In the genomic region with DNA sequence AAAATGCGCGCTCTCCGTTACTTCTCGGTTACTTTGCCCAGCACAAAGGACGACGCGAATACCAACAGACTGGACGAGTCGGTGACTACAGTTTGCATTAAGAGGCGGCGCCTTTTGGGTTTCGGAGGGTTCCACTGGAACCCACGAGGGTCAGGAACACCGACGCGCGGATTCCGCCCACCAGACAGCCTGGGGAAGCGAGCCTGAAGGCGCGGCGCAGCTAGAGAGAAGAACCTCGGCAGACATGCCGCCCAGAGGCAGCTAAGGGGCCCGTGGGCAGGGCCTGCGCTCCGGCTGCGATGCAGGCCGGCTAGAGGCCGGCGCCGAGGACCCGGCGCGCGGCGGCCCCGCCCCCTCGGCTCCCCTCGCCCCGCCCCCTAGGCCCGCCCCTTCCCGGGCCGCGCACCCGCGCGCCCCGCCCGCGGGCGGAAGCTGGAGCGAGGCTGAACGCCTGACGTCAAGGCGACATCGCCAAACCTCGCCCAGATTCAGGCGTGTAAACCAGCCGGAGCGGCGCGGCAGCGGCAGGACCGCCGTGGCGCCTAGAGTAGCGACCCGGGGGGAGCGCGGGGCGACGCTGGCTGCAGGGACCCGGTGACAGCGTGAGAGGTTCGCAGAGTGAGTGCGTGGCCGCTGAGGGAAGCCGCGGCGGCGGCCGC, we compare ENCODE assay signal across 8 cellular contexts. TPM values are rescaled to one million over a fixed set of nuclear protein-coding genes. Genes with fewer than 3 reads are reported as not detected.
DNase-seq lines count a peak whose midpoint lies in the region; ATAC-seq and TF ChIP-seq lines count a peak whose summit lies in the region.

A gene (plus strand): TSS at position 465 of the 659 bp plus-strand sequence. CDS start 37,826 bp downstream, outside the sequence.

- H3K36me3 Mint-ChIP-seq in natural killer cell treated with Interleukin-12 subunit alpha and Interleukin-12 subunit beta and Interleukin-15 and Interleukin-18, amount 100 ng/mL, for 72 hours, result peaks cover 35% of the 10 kb centered on the region

- TF ChIP-seq CTCF in RWPE1 (conservative IDR thresholded peaks at IDR 0.05; ENCODE audit: low read depth) (no peak), fibroblast of pulmonary artery (IDR thresholded peaks at IDR 0.05; ENCODE audit: low read length, missing control alignments) (no peak)

- H3K27ac ChIP-seq in RWPE1, result peak within 1 kb of the TSS; percentile 94

- H3K27ac Mint-ChIP-seq in natural killer cell treated with Interleukin-12 subunit alpha and Interleukin-12 subunit beta and Interleukin-15 and Interleukin-18, amount 100 ng/mL, for 72 hours, result peak within 1 kb of the TSS; percentile 99

- peak; percentile 92 to 94 for ATAC-seq in natural killer cell treated with Interleukin-12 subunit alpha and Interleukin-12 subunit beta and Interleukin-15 and Interleukin-18, amount 100 ng/mL, for 72 hours

- CTCF ChIA-PET in RWPE1 (lab: Yijun Ruan, JAX), result no interaction called here

- H3K4me3 Mint-ChIP-seq in natural killer cell treated with Interleukin-12 subunit alpha and Interleukin-12 subunit beta and Interleukin-15 and Interleukin-18, amount 100 ng/mL, for 72 hours, result peak within 1 kb of the TSS; percentile 99

- peaks cover 37 to 57% of the 10 kb centered on the region in 2 donors for H3K4me1 Mint-ChIP-seq in natural killer cell treated with Interleukin-12 subunit alpha and Interleukin-12 subunit beta and Interleukin-15 and Interleukin-18, amount 100 ng/mL, for 72 hours (ENCODE audit: low read depth in 2 of 2)

- no peaks in the 10 kb centered on the region for H3K27me3 Mint-ChIP-seq in natural killer cell treated with Interleukin-12 subunit alpha and Interleukin-12 subunit beta and Interleukin-15 and Interleukin-18, amount 100 ng/mL, for 72 hours

- DNase-seq in EH (ENCODE audit: low read depth) (peak; percentile 89), GOT3 (lab: John Stamatoyannopoulos, UW) (peak; percentile 100), LHCN-M2 (ENCODE audit: low read depth) (peak; percentile 87), RWPE1 (ENCODE audit: low spot score) (peak; percentile 82), fibroblast of pulmonary artery (ENCODE audit: low read depth) (peak; percentile 92)
- peak; percentile 83 for DNase-seq in activated T-helper 9 cell treated with anti-CD3 and anti-CD28 coated beads, Interleukin-2, amount 50 U/mL, for 16 hours (ENCODE audit: low read depth)
- DNase-seq in natural killer cell treated with Interleukin-12 subunit alpha and Interleukin-12 subunit beta and Interleukin-15 and Interleukin-18, amount 100 ng/mL, for 72 hours (ENCODE audit: low spot score), result peak; percentile 93
- peak; percentile 82 for DNase-seq in stimulated activated naive CD4-positive, alpha-beta T cell treated with Interleukin-2 at 50 U/mL for 16 hours (lab: John Stamatoyannopoulos, UW)

- POLR2A ChIA-PET in RWPE1 (lab: Yijun Ruan, JAX; ENCODE audit: low non-redundant PET), result interaction anchor here (1.0 to 1.2 kb wide), 3 partner anchors 10 to 26 kb away, joined by 3 to 4 read pairs (median 3); no protein-coding TSS in a partner anchor

- no peaks in the 10 kb centered on the region for H3K9me3 Mint-ChIP-seq in natural killer cell treated with Interleukin-12 subunit alpha and Interleukin-12 subunit beta and Interleukin-15 and Interleukin-18, amount 100 ng/mL, for 72 hours

- H3K4me3 ChIP-seq in fibroblast of pulmonary artery (replicated peaks; ENCODE audit: low read depth, low read length), result peak within 1 kb of the TSS; percentile 80

RNA-seq across cellular contexts. Expression of the gene that starts here (rescaled TPM):
- total RNA-seq in LHCN-M2 (2014; rRNA removed), result 175 and 270 TPM in 2 replicates
- polyA plus RNA-seq in LHCN-M2 (2012), result 113 TPM
- total RNA-seq in natural killer cell treated with Interleukin-12 subunit alpha and Interleukin-12 subunit beta and Interleukin-15 and Interleukin-18, amount 100 ng/mL, for 72 hours, result 100 to 1,000 TPM; 328 to 448 TPM

Comparison
In these comparisons a context has a peak if more than half of its experiments do, and no peak if none do; other contexts are left out.
1. Peak in every context shown above with its lines: DNase-seq, ATAC-seq, H3K4me3 ChIP-seq and H3K27ac ChIP-seq.